8 cellular contexts compared by ENCODE assay signal in genomic region chr14:72893636-72894322, GRCh38. TPM values are rescaled to one million over a fixed set of nuclear protein-coding genes. Genes with fewer than 3 reads are reported as not detected.
DNase-seq lines count a peak whose midpoint lies in the region; ATAC-seq lines count a peak whose summit lies in the region.

TSS of gene DPF3 (minus strand) at chr14:72894101. CDS start at chr14:72894088, 13 bp downstream.

- H3K4me1 Mint-ChIP-seq in activated CD4-positive, alpha-beta T cell treated with anti-CD3 and anti-CD28 coated beads, Interleukin-2, amount 10 ng/mL, durations not matched to agents 24 days and 14 days: peaks cover 26% of the 10 kb centered on the region

- H3K36me3 Mint-ChIP-seq in activated CD4-positive, alpha-beta T cell treated with anti-CD3 and anti-CD28 coated beads, Interleukin-2, amount 10 ng/mL, durations not matched to agents 24 days and 14 days (ENCODE audit: low read depth): no peaks in the 10 kb centered on the region

- peaks cover 52% of the 10 kb centered on the region for H3K27me3 Mint-ChIP-seq in activated CD4-positive, alpha-beta T cell treated with anti-CD3 and anti-CD28 coated beads, Interleukin-2, amount 10 ng/mL, durations not matched to agents 24 days and 14 days

- H3K9me3 Mint-ChIP-seq in activated CD4-positive, alpha-beta T cell treated with anti-CD3 and anti-CD28 coated beads, Interleukin-2, amount 10 ng/mL, durations not matched to agents 24 days and 14 days: no peaks in the 10 kb centered on the region

- ATAC-seq in GM19351 (IDR thresholded peaks at IDR 0.05; ENCODE audit: unreplicated experiment) (peak; percentile 95), HG03469 (IDR thresholded peaks at IDR 0.05; ENCODE audit: unreplicated experiment) (peak; percentile 94)

- peak; percentile 94 to 97 for DNase-seq in AML-193 (lab: John Stamatoyannopoulos, UW)
- DNase-seq in NCI-H524 treated with DMSO at 0.1 percent for 48 hours (lab: John Stamatoyannopoulos, UW): peak; percentile 97
- peak; percentile 98 for DNase-seq in activated CD4-positive, alpha-beta T cell treated with anti-CD3 and anti-CD28 coated beads, Interleukin-2, amount 10 ng/mL, durations not matched to agents 24 days and 14 days
- peak; percentile 94 for DNase-seq in dedifferentiated amniotic fluid mesenchymal stem cell (ENCODE audit: extremely low spot score)
- DNase-seq in left kidney (ENCODE audit: low read depth, low spot score): peak; percentile 98
- peak; percentile 86 to 91 for DNase-seq in stimulated activated CD4-positive, alpha-beta T cell treated with anti-CD3 and anti-CD28 coated beads, Interleukin-1b, Interleukin-23, amount 100 ng/mL, for 4 hours (ENCODE audit: low read depth in 2 of 2)

- peak within 1 kb of the TSS; percentile 90 for H3K4me3 Mint-ChIP-seq in activated CD4-positive, alpha-beta T cell treated with anti-CD3 and anti-CD28 coated beads, Interleukin-2, amount 10 ng/mL, durations not matched to agents 24 days and 14 days

- H3K27ac Mint-ChIP-seq in activated CD4-positive, alpha-beta T cell treated with anti-CD3 and anti-CD28 coated beads, Interleukin-2, amount 10 ng/mL, durations not matched to agents 24 days and 14 days: peak within 1 kb of the TSS; percentile 27

- intact Hi-C loops in activated CD4-positive, alpha-beta T cell treated with anti-CD3 and anti-CD28 coated beads, Interleukin-2, amount 10 ng/mL, durations not matched to agents 24 days and 14 days (cut with micrococcal nuclease): loop anchor here (1.0 to 5.0 kb wide), 5 partner anchors 33 to 375 kb away; partner anchors contain the start of gene DCAF4

RNA-seq across cellular contexts. Expression of gene DPF3, which starts in this region (rescaled TPM):
- 1.5 and 2.8 TPM in 2 replicates for total RNA-seq in activated CD4-positive, alpha-beta T cell treated with anti-CD3 and anti-CD28 coated beads, Interleukin-2, amount 10 ng/mL, durations not matched to agents 24 days and 14 days

Comparison
In these comparisons a context has a peak if more than half of its experiments do, and no peak if none do; other contexts are left out.
1. Peak in every context shown above with its lines: DNase-seq and ATAC-seq.